Comparison of ENCODE assay signal across 7 cellular contexts in genomic region chr12:401235-402126, GRCh38. TPM values are rescaled to one million over a fixed set of nuclear protein-coding genes. Genes with fewer than 3 reads are reported as not detected.
DNase-seq lines count a peak whose midpoint lies in the region; ATAC-seq lines count a peak whose summit lies in the region.

TSS of gene CCDC77 (plus strand) at chr12:401644. CDS start at chr12:409384, 7,740 bp downstream.

- DNase-seq in T-helper 2 cell (peak; percentile 75 to 96 (median 87)), left colon (peak; percentile 87 to 92), NCI-H510A treated with DMSO at 0.1 percent for 48 hours (lab: John Stamatoyannopoulos, UW) (no peak)
- peak; percentile 94 for DNase-seq in central memory CD4-positive, alpha-beta T cell
- DNase-seq in stimulated activated CD4-positive, alpha-beta T cell treated with anti-CD3 and anti-CD28 coated beads, Interleukin-2, amount 100 ng/mL, for 48 hours = peak; percentile 92 to 93

- peak; percentile 91 for ATAC-seq in GM18870 (IDR thresholded peaks at IDR 0.05; ENCODE audit: unreplicated experiment)
- peak; percentile 96 for ATAC-seq in HG03097 (IDR thresholded peaks at IDR 0.05; ENCODE audit: low FRiP score, unreplicated experiment)
- ATAC-seq in left colon = peak; percentile 100

- intact Hi-C loops in left colon (cut with DNase I, micrococcal nuclease) = no loop called here

RNA-seq across cellular contexts. Expression of gene CCDC77, which starts in this region (rescaled TPM):
- 1 to 10 TPM; 4.0 to 5.9 TPM for total RNA-seq in left colon
